1 cellular context compared by ENCODE assay signal in the genomic region with DNA sequence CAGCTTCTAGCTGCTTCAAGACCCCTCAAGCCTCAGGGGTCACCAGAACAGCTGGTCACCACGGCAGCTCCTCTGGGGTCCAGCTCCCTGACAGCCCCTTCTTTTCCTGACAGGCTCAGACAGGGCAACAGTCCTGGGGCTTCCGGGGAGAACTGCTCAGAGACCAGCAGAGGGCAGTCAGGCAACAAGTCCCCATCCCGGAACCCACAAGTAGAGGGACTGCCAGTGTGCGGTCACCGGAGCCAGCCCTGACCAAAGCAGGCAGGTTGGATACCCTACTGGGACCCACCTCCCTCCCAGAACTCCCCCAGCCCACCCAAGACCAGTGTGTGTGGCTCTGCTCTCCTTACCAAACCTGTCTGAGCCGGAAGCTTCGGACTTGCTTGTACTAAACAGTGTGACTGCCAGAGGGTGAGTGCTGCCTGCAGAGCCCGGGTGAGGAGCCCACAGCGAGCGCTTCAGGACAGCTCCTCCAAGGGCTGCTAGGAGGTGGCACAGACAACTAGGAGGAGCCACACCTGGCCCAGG.
TF ChIP-seq lines count a peak whose summit lies in the region.

No MANE protein-coding gene starts in this region.

TF ChIP-seq in H1, 55 proteins besides CTCF, POLR2A, EP300 and RAD21 (continued from another document):
- TF ChIP-seq, protein P1, sequence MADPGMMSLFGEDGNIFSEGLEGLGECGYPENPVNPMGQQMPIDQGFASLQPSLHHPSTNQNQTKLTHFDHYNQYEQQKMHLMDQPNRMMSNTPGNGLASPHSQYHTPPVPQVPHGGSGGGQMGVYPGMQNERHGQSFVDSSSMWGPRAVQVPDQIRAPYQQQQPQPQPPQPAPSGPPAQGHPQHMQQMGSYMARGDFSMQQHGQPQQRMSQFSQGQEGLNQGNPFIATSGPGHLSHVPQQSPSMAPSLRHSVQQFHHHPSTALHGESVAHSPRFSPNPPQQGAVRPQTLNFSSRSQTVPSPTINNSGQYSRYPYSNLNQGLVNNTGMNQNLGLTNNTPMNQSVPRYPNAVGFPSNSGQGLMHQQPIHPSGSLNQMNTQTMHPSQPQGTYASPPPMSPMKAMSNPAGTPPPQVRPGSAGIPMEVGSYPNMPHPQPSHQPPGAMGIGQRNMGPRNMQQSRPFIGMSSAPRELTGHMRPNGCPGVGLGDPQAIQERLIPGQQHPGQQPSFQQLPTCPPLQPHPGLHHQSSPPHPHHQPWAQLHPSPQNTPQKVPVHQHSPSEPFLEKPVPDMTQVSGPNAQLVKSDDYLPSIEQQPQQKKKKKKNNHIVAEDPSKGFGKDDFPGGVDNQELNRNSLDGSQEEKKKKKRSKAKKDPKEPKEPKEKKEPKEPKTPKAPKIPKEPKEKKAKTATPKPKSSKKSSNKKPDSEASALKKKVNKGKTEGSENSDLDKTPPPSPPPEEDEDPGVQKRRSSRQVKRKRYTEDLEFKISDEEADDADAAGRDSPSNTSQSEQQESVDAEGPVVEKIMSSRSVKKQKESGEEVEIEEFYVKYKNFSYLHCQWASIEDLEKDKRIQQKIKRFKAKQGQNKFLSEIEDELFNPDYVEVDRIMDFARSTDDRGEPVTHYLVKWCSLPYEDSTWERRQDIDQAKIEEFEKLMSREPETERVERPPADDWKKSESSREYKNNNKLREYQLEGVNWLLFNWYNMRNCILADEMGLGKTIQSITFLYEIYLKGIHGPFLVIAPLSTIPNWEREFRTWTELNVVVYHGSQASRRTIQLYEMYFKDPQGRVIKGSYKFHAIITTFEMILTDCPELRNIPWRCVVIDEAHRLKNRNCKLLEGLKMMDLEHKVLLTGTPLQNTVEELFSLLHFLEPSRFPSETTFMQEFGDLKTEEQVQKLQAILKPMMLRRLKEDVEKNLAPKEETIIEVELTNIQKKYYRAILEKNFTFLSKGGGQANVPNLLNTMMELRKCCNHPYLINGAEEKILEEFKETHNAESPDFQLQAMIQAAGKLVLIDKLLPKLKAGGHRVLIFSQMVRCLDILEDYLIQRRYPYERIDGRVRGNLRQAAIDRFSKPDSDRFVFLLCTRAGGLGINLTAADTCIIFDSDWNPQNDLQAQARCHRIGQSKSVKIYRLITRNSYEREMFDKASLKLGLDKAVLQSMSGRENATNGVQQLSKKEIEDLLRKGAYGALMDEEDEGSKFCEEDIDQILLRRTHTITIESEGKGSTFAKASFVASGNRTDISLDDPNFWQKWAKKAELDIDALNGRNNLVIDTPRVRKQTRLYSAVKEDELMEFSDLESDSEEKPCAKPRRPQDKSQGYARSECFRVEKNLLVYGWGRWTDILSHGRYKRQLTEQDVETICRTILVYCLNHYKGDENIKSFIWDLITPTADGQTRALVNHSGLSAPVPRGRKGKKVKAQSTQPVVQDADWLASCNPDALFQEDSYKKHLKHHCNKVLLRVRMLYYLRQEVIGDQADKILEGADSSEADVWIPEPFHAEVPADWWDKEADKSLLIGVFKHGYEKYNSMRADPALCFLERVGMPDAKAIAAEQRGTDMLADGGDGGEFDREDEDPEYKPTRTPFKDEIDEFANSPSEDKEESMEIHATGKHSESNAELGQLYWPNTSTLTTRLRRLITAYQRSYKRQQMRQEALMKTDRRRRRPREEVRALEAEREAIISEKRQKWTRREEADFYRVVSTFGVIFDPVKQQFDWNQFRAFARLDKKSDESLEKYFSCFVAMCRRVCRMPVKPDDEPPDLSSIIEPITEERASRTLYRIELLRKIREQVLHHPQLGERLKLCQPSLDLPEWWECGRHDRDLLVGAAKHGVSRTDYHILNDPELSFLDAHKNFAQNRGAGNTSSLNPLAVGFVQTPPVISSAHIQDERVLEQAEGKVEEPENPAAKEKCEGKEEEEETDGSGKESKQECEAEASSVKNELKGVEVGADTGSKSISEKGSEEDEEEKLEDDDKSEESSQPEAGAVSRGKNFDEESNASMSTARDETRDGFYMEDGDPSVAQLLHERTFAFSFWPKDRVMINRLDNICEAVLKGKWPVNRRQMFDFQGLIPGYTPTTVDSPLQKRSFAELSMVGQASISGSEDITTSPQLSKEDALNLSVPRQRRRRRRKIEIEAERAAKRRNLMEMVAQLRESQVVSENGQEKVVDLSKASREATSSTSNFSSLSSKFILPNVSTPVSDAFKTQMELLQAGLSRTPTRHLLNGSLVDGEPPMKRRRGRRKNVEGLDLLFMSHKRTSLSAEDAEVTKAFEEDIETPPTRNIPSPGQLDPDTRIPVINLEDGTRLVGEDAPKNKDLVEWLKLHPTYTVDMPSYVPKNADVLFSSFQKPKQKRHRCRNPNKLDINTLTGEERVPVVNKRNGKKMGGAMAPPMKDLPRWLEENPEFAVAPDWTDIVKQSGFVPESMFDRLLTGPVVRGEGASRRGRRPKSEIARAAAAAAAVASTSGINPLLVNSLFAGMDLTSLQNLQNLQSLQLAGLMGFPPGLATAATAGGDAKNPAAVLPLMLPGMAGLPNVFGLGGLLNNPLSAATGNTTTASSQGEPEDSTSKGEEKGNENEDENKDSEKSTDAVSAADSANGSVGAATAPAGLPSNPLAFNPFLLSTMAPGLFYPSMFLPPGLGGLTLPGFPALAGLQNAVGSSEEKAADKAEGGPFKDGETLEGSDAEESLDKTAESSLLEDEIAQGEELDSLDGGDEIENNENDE (IDR thresholded peaks at IDR 0.05; ENCODE audit: insufficient replicate concordance, low read length), result no peak
- TF ChIP-seq CREB1 (IDR thresholded peaks at IDR 0.05) (no peak), SIN3A (conservative IDR thresholded peaks at IDR 0.05 in 1 of 2, IDR thresholded peaks at IDR 0.05 in 1 of 2; ENCODE audit: low read depth in 1 of 2, low read length in 2 of 2) (peak; percentile 37 to 82; a peak in 2 of 4 replicates), GABPA (IDR thresholded peaks at IDR 0.05; ENCODE audit: borderline replicate concordance, insufficient read depth, low read length) (peak; percentile 77; the same call in 1 of the 2 replicates)
- TF ChIP-seq, protein P2, sequence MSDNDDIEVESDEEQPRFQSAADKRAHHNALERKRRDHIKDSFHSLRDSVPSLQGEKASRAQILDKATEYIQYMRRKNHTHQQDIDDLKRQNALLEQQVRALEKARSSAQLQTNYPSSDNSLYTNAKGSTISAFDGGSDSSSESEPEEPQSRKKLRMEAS (IDR thresholded peaks at IDR 0.05), result no peak
